ENCODE assay signal across 8 cellular contexts in the genomic region with DNA sequence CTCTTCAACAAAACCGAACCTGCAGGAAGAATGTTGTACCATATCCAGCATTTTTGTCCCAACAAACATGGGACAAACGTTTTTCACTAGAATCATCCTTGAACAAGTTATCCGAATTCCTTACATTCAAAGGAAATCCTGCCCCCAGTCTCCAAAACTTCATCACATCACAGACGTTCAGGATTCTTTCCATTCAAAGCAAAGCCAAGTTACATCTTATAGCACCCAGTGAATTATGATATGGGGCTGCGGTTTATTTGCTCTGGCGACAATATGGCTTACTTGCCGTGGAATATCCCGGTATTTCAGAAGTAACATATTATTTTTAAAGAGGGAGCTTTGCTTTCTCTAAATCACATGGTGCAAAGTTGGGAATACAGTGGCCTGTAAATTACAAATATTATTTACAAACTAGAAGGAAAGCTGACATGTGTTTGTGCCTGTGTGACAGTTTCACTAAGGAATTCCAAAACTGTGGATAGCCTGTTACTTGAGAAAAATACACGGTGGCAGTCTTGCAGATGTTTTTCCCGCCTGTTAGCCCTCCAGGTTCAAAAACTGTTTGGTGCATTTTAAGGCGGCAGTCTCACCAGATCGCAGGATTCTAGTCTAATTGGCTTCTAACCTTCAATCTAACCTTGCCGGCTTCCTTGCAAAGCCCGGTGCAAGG. TPM values are rescaled to one million over a fixed set of nuclear protein-coding genes. Genes with fewer than 3 reads are reported as not detected.
DNase-seq lines count a peak whose midpoint lies in the region; ATAC-seq and TF ChIP-seq lines count a peak whose summit lies in the region.

No MANE protein-coding gene starts in this region.

- TF ChIP-seq CTCF in Peyer's patch (IDR thresholded peaks at IDR 0.05) (no peak), esophagus squamous epithelium (IDR thresholded peaks at IDR 0.05) (no peak)

- intact Hi-C loops in esophagus squamous epithelium (cut with DNase I) = no loop called here

- no peak for ATAC-seq in GM19351 (IDR thresholded peaks at IDR 0.05; ENCODE audit: unreplicated experiment)

- H3K4me3 ChIP-seq in Peyer's patch = peak overlapping the region; percentile 83 to 99 (median 90)
- peak overlapping the region; percentile 63 to 95 (median 80) for H3K4me3 ChIP-seq in esophagus squamous epithelium

- DNase-seq in Peyer's patch (no peak), esophagus squamous epithelium (lab: John Stamatoyannopoulos, UW) (no peak), renal cortical epithelial cell (ENCODE audit: low read depth) (peak; percentile 32), COLO829 (ENCODE audit: low spot score) (no peak), AML-193 (lab: John Stamatoyannopoulos, UW) (no peak), COR-L47 (lab: John Stamatoyannopoulos, UW) (no peak)

- TF ChIP-seq POLR2A in Peyer's patch (IDR thresholded peaks at IDR 0.05) (no peak), esophagus squamous epithelium (IDR thresholded peaks at IDR 0.05) (no peak)

- 3 to 6% methylated on average over 13 to 14 of the region's 14 CpGs for WGBS in esophagus squamous epithelium, 2 donors

- peak overlapping the region; percentile 98 to 100 (median 99) for H3K27ac ChIP-seq in Peyer's patch
- peak overlapping the region; percentile 94 to 100 (median 99) for H3K27ac ChIP-seq in esophagus squamous epithelium

- no peaks in the 10 kb centered on the region for H3K9me3 ChIP-seq in ES-I3 (ENCODE audit: control insufficient read depth, insufficient read depth, low read length)
- H3K9me3 ChIP-seq in Peyer's patch = no peaks in the 10 kb centered on the region
- H3K9me3 ChIP-seq in esophagus squamous epithelium = no peaks in the 10 kb centered on the region

- H3K36me3 ChIP-seq in ES-I3 (ENCODE audit: insufficient read depth, low read length) (no peaks in the 10 kb centered on the region), Peyer's patch (no peaks in the 10 kb centered on the region), esophagus squamous epithelium (no peaks in the 10 kb centered on the region)

- H3K9ac ChIP-seq in ES-I3 (ENCODE audit: low read depth, low read length) = peak overlapping the region; percentile 62

- H3K4me1 ChIP-seq in ES-I3 (ENCODE audit: insufficient read depth, low read length) (peaks cover 20% of the 10 kb centered on the region), Peyer's patch (peaks cover 0 to 28% (median 8%) of the 10 kb centered on the region in 4 donors), esophagus squamous epithelium (peaks cover 21 to 73% (median 23%) of the 10 kb centered on the region in 3 donors)

- H3K27me3 ChIP-seq in Peyer's patch = no peaks in the 10 kb centered on the region
- H3K27me3 ChIP-seq in esophagus squamous epithelium = no peaks in the 10 kb centered on the region

RNA-seq across cellular contexts. Expression of a gene that starts 0.8 kb away (rescaled TPM):
- total RNA-seq in Peyer's patch (100 to 1,000 TPM; 261 to 429 (median 389) TPM), esophagus squamous epithelium (100 to 1,000 TPM in 3 of 4 donors, 10 to 100 TPM in 1; 94.0 to 318 (median 161) TPM), renal cortical epithelial cell (76.8 and 110 TPM in 2 replicates)
